ENCODE assay signal across 25 cellular contexts in genomic region chr11:127230392-127230791, GRCh38.
"Had no signal": no experiment of that assay in that cellular context is flagged by ENCODE, and none has a peak within 500 bp of the region (broad histone marks: within the 10 kb centered on the region; RNA-seq: fewer than 3 reads in every experiment).

No MANE protein-coding gene starts in this region.

- H3K27me3 ChIP-seq: SJSA1 had no signal

- ATAC-seq: Panc1, PC-3, T-cell had no signal

- H3K36me3 ChIP-seq: MG63, SJSA1 had no signal

- H3K9ac ChIP-seq: SK-N-SH had no signal

- H3K9me3 ChIP-seq: MG63, SJSA1, SK-N-SH had no signal

- H3K4me1 ChIP-seq: SJSA1 had no signal

- H3K4me3 ChIP-seq: MG63, SJSA1 had no signal

- H3K27ac ChIP-seq: SJSA1 had no signal

- H3K4me2 ChIP-seq: SK-N-SH had no signal

- DNase-seq: IMR-90, Karpas-422, KG1, MG63, NCI-H1092, NCI-H1105 treated with DMSO at 0.1 percent for 48 hours, NCI-H1417 treated with DMSO at 0.1 percent for 48 hours, NCI-H146, NCI-H1694 treated with DMSO at 0.1 percent for 48 hours, NCI-H1930, NCI-H2081, NCI-H2107, NCI-H2227 treated with DMSO at 0.1 percent for 48 hours, NCI-H524, NCI-H526 treated with DMSO at 0.1 percent for 48 hours, NCI-H748 treated with DMSO at 0.1 percent for 48 hours, PC-3, Right ventricle myocardium superior, RPMI8226, SIG-M5, SK-N-SH, SW 1271, T-cell had no signal
